Comparison of ENCODE assay signal across 12 cellular contexts in genomic region chr11:126188332-126189108, GRCh38. TPM values are rescaled to one million over a fixed set of nuclear protein-coding genes. Genes with fewer than 3 reads are reported as not detected.
DNase-seq lines count a peak whose midpoint lies in the region; ATAC-seq, FAIRE-seq and TF ChIP-seq lines count a peak whose summit lies in the region.
"Had no signal": no experiment of that assay in that cellular context is flagged by ENCODE, and none has a peak within 500 bp of the region (broad histone marks: within the 10 kb centered on the region; RNA-seq: fewer than 3 reads in every experiment).

No MANE protein-coding gene starts in this region.

- no peak overlapping the region for H3K4me3 ChIP-seq in A673 (ENCODE audit: low read depth, low read length, poor library complexity, severe bottlenecking)

- CTCF ChIA-PET in WTC11 (lab: Charles Lee) (interaction anchor here (0.7 to 2.2 kb wide), 5 partner anchors 97 to 246 kb away, joined by 3 to 9 read pairs (median 3); no protein-coding TSS in a partner anchor), A673 (lab: Charles Lee) (no interaction called here)

- H3K9me3 Mint-ChIP-seq in WTC11: no peaks in the 10 kb centered on the region
- H3K9me3 Mint-ChIP-seq: activated CD8-positive, alpha-beta T cell treated with anti-CD3 and anti-CD28 coated beads for 36 hours had no signal

- no peak overlapping the region for H3K4me3 Mint-ChIP-seq in WTC11
- H3K4me3 Mint-ChIP-seq: activated CD8-positive, alpha-beta T cell treated with anti-CD3 and anti-CD28 coated beads for 36 hours had no signal

- POLR2A ChIA-PET in WTC11 (lab: Charles Lee) (no interaction called here), A673 (lab: Charles Lee; ENCODE audit: low non-redundant PET) (no interaction called here)

- no peaks in the 10 kb centered on the region for H3K9me3 ChIP-seq in A673 (ENCODE audit: low read depth, low read length, poor library complexity, severe bottlenecking)

- no peaks in the 10 kb centered on the region for H3K27me3 ChIP-seq in A673 (replicated peaks; ENCODE audit: insufficient read depth, low read depth, low read length, poor library complexity)

- TF ChIP-seq CTCF in GM20000 (IDR thresholded peaks at IDR 0.05; ENCODE audit: extremely low read depth, missing control alignments) (no peak), WTC11 (IDR thresholded peaks at IDR 0.05) (no peak), A673 (conservative IDR thresholded peaks at IDR 0.05; ENCODE audit: low read depth, low read length) (no peak)

- intact Hi-C loops in A673 (cut with micrococcal nuclease; ENCODE audit: unreplicated experiment): no loop called here

- peak; percentile 70 for DNase-seq in GM20000 (ENCODE audit: low spot score)
- no peak for DNase-seq in WTC11 (ENCODE audit: low spot score)
- no peak for DNase-seq in NCI-H226
- no peak for DNase-seq in A673 (ENCODE audit: low spot score)
- no peak for DNase-seq in SHP77 treated with DMSO at 0.1 percent for 48 hours (lab: John Stamatoyannopoulos, UW)
- no peak for DNase-seq in RCC 7860 (ENCODE audit: low spot score)
- DNase-seq: activated CD8-positive, alpha-beta T cell treated with anti-CD3 and anti-CD28 coated beads for 36 hours; EL; NK-92 treated with Interleukin-12 subunit alpha and Interleukin-12 subunit beta, amount 100 ng/mL, for 24 hours had no signal

- no TSS peak for BruUV-seq in A673 (replicated peaks; lab: Mats Ljungman, UMichigan)

- peak overlapping the region; percentile 77 for H3K27ac Mint-ChIP-seq in WTC11
- H3K27ac Mint-ChIP-seq: activated CD8-positive, alpha-beta T cell treated with anti-CD3 and anti-CD28 coated beads for 36 hours had no signal

- ATAC-seq in GM18505 (IDR thresholded peaks at IDR 0.05; ENCODE audit: unreplicated experiment) (peak; percentile 79), HG03060 (IDR thresholded peaks at IDR 0.05; ENCODE audit: low read depth, unreplicated experiment) (peak; percentile 75), WTC11 (no peak)
- ATAC-seq: activated CD8-positive, alpha-beta T cell treated with anti-CD3 and anti-CD28 coated beads for 36 hours had no signal

- H3K4me1 Mint-ChIP-seq in WTC11: peaks cover 6% of the 10 kb centered on the region

- TF ChIP-seq POLR2A in GM18505 (IDR thresholded peaks at IDR 0.05; ENCODE audit: borderline replicate concordance, extremely low read depth, insufficient read depth, insufficient read length): peak; percentile 30

- H3K36me3 Mint-ChIP-seq in WTC11: peaks cover 14% of the 10 kb centered on the region; the same call in 1 of the 2 replicates

- no peak for FAIRE-seq in RCC 7860 (lab: Jason Lieb, UNC)
- FAIRE-seq: bronchial epithelial cell had no signal

- no peaks in the 10 kb centered on the region for H3K36me3 ChIP-seq in A673 (ENCODE audit: insufficient read depth, low read length, poor library complexity, severe bottlenecking)

- no peak overlapping the region for H3K27ac ChIP-seq in A673 (ENCODE audit: low read depth, low read length, poor library complexity, severe bottlenecking)

- H3K4me1 ChIP-seq in A673 (ENCODE audit: insufficient read depth, low read length, poor library complexity, severe bottlenecking): no peaks in the 10 kb centered on the region

- no peaks in the 10 kb centered on the region for H3K27me3 Mint-ChIP-seq in WTC11 (ENCODE audit: low read depth)
- H3K27me3 Mint-ChIP-seq: activated CD8-positive, alpha-beta T cell treated with anti-CD3 and anti-CD28 coated beads for 36 hours had no signal

TF ChIP-seq in WTC11, 78 proteins besides CTCF, POLR2A, EP300 and RAD21:
- no peak for TF ChIP-seq ZNF423 (CRISPR knock-in tag; IDR thresholded peaks at IDR 0.05)
- TF ChIP-seq, protein P1, sequence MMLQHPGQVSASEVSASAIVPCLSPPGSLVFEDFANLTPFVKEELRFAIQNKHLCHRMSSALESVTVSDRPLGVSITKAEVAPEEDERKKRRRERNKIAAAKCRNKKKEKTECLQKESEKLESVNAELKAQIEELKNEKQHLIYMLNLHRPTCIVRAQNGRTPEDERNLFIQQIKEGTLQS (CRISPR knock-in tag; conservative IDR thresholded peaks at IDR 0.05): no peak
- TF ChIP-seq HMGA2 (CRISPR knock-in tag; IDR thresholded peaks at IDR 0.05): no peak
- no peak for TF ChIP-seq FOXP4 (CRISPR knock-in tag; IDR thresholded peaks at IDR 0.05)
- TF ChIP-seq ATF1 (CRISPR knock-in tag; IDR thresholded peaks at IDR 0.05): no peak
TF ChIP-seq in WTC11: peak in this region for 0.

RNA-seq across cellular contexts. Expression of gene RPUSD4, which starts 22.9 kb away (rescaled TPM):
- 43.8 to 46.6 TPM (median 45.0 TPM) in 3 replicates for total RNA-seq in WTC11 (2021)
- total RNA-seq in A673 (2021): 45.3 and 53.9 TPM in 2 replicates

RNA-seq across cellular contexts. Expression of gene FAM118B, which starts 23.1 kb away (rescaled TPM):
- total RNA-seq in WTC11 (2021) (33.1 to 35.3 TPM (median 33.2 TPM) in 3 replicates), A673 (2021) (34.8 and 40.3 TPM in 2 replicates)
